In genomic region chr9:36400332-36401178, GRCh38 we compare ENCODE assay signal across 8 cellular contexts. TPM values are rescaled to one million over a fixed set of nuclear protein-coding genes. Genes with fewer than 3 reads are reported as not detected.
DNase-seq lines count a peak whose midpoint lies in the region; ATAC-seq and TF ChIP-seq lines count a peak whose summit lies in the region.

No MANE protein-coding gene starts in this region.

- H2AFZ ChIP-seq in GM23248 = peak overlapping the region; percentile 90
- H2AFZ ChIP-seq in Karpas-422 (ENCODE audit: low read length) = no peak overlapping the region

- DNase-seq in GM23248 (peak; percentile 93), Karpas-422 (peak; percentile 95), RKO (ENCODE audit: low spot score) (peak; percentile 82), fibroblast of peridontal ligament (ENCODE audit: extremely low read depth) (peak; percentile 67)
- DNase-seq in activated T-helper 2 cell treated with anti-CD3 and anti-CD28 coated beads, Interferon-gamma antibody, Interleukin-2, Interleukin-4, amounts not matched to agents 10 μg/mL and 5 μg/mL and 100 μg/mL, durations not matched to agents 14 hours and 24 hours and 36 hours (ENCODE audit: low spot score) = peak; percentile 87
- DNase-seq in stimulated activated naive CD8-positive, alpha-beta T cell treated with anti-CD3 and anti-CD28 coated beads, Interleukin-15, Interleukin-2, amounts not matched to agents 100 U/mL and 50 U/mL, for 24 hours = peak; percentile 95

- H3K4me3 ChIP-seq in DOHH2 (ENCODE audit: low read length) (peak overlapping the region; percentile 88), GM23248 (peak overlapping the region; percentile 84), Karpas-422 (ENCODE audit: low read length) (peak overlapping the region; percentile 77)

- 1 to 2% methylated on average over 48 to 51 of the region's 113 CpGs for WGBS in GM23248 (ENCODE audit: low coverage in 1 of 2, low lambda C conversion rate in 2 of 2, missing lambda C conversion rate in 2 of 2), 2 experiments

- peak overlapping the region; percentile 97 for H3K27ac Mint-ChIP-seq in activated T-helper 2 cell treated with anti-CD3 and anti-CD28 coated beads, Interferon-gamma antibody, Interleukin-2, Interleukin-4, amounts not matched to agents 10 μg/mL and 5 μg/mL and 100 μg/mL, durations not matched to agents 14 hours and 24 hours and 36 hours
- H3K27ac Mint-ChIP-seq in nephron = peak overlapping the region; percentile 90 to 98 (median 97)

- H3K9me3 ChIP-seq in DOHH2 (ENCODE audit: control insufficient read depth, insufficient read depth, low read length) = no peaks in the 10 kb centered on the region
- H3K9me3 ChIP-seq in GM23248 (ENCODE audit: low read depth) = no peaks in the 10 kb centered on the region
- no peaks in the 10 kb centered on the region for H3K9me3 ChIP-seq in Karpas-422 (ENCODE audit: low read length)

- peaks cover 34% of the 10 kb centered on the region for H3K4me1 Mint-ChIP-seq in activated T-helper 2 cell treated with anti-CD3 and anti-CD28 coated beads, Interferon-gamma antibody, Interleukin-2, Interleukin-4, amounts not matched to agents 10 μg/mL and 5 μg/mL and 100 μg/mL, durations not matched to agents 14 hours and 24 hours and 36 hours (ENCODE audit: low read depth)
- H3K4me1 Mint-ChIP-seq in nephron = peaks cover 36% of the 10 kb centered on the region

- H3K27me3 ChIP-seq in DOHH2 (ENCODE audit: control insufficient read depth, low read length) = no peaks in the 10 kb centered on the region
- H3K27me3 ChIP-seq in GM23248 (replicated peaks; ENCODE audit: insufficient read depth) = no peaks in the 10 kb centered on the region
- no peaks in the 10 kb centered on the region for H3K27me3 ChIP-seq in Karpas-422 (ENCODE audit: low read length)

- H3K4me1 ChIP-seq in DOHH2 (ENCODE audit: control insufficient read depth, low read length) (peaks cover 21% of the 10 kb centered on the region), GM23248 (ENCODE audit: insufficient read depth) (peaks cover 31% of the 10 kb centered on the region), Karpas-422 (ENCODE audit: low read length) (peaks cover 26% of the 10 kb centered on the region)

- H3K9ac ChIP-seq in GM23248 = peak overlapping the region; percentile 81
- peak overlapping the region; percentile 87 for H3K9ac ChIP-seq in Karpas-422 (ENCODE audit: low read length)

- H3K27ac ChIP-seq in DOHH2 (ENCODE audit: low read depth, low read length) (peak overlapping the region; percentile 83), GM23248 (peak overlapping the region; percentile 69), Karpas-422 (ENCODE audit: low read length) (peak overlapping the region; percentile 77)

- in situ Hi-C loops in GM23248 (cut with MboI) = loop anchor here (10.0 kb wide), 1 partner anchor 154 kb away; no protein-coding TSS in a partner anchor

- H3K36me3 Mint-ChIP-seq in activated T-helper 2 cell treated with anti-CD3 and anti-CD28 coated beads, Interferon-gamma antibody, Interleukin-2, Interleukin-4, amounts not matched to agents 10 μg/mL and 5 μg/mL and 100 μg/mL, durations not matched to agents 14 hours and 24 hours and 36 hours (ENCODE audit: low read depth) = peaks cover 35% of the 10 kb centered on the region
- H3K36me3 Mint-ChIP-seq in nephron (ENCODE audit: low read depth) = peaks cover 8% of the 10 kb centered on the region

- ATAC-seq in stimulated activated naive CD8-positive, alpha-beta T cell treated with anti-CD3 and anti-CD28 coated beads, Interleukin-15, Interleukin-2, amounts not matched to agents 100 U/mL and 50 U/mL, for 24 hours = peak; percentile 82

- H3K79me2 ChIP-seq in DOHH2 (ENCODE audit: control insufficient read depth, low read length) (peaks cover 56% of the 10 kb centered on the region), GM23248 (ENCODE audit: insufficient read depth) (peaks cover 89% of the 10 kb centered on the region), Karpas-422 (ENCODE audit: low read length) (peaks cover 88% of the 10 kb centered on the region)

- H3K4me2 ChIP-seq in DOHH2 (ENCODE audit: low read length) = peak overlapping the region; percentile 91
- peak overlapping the region; percentile 89 for H3K4me2 ChIP-seq in GM23248 (ENCODE audit: unreplicated experiment)
- H3K4me2 ChIP-seq in Karpas-422 (ENCODE audit: low read depth, low read length, poor library complexity, severe bottlenecking) = peak overlapping the region; percentile 99

- TF ChIP-seq CTCF in DOHH2 (IDR thresholded peaks at IDR 0.05; ENCODE audit: low read depth, low read length, poor library complexity, severe bottlenecking) (peak; percentile 18), nephron (IDR thresholded peaks at IDR 0.05; ENCODE audit: unreplicated experiment in 3 of 3) (no peak)

- peaks cover 6% of the 10 kb centered on the region for H3K9me3 Mint-ChIP-seq in activated T-helper 2 cell treated with anti-CD3 and anti-CD28 coated beads, Interferon-gamma antibody, Interleukin-2, Interleukin-4, amounts not matched to agents 10 μg/mL and 5 μg/mL and 100 μg/mL, durations not matched to agents 14 hours and 24 hours and 36 hours
- no peaks in the 10 kb centered on the region for H3K9me3 Mint-ChIP-seq in nephron

- no peaks in the 10 kb centered on the region for H3K27me3 Mint-ChIP-seq in activated T-helper 2 cell treated with anti-CD3 and anti-CD28 coated beads, Interferon-gamma antibody, Interleukin-2, Interleukin-4, amounts not matched to agents 10 μg/mL and 5 μg/mL and 100 μg/mL, durations not matched to agents 14 hours and 24 hours and 36 hours (ENCODE audit: low read depth)
- no peaks in the 10 kb centered on the region for H3K27me3 Mint-ChIP-seq in nephron (ENCODE audit: low read depth)

- H4K20me1 ChIP-seq in DOHH2 (ENCODE audit: control insufficient read depth, insufficient read depth, low read depth, low read length) (peaks cover 14% of the 10 kb centered on the region; the same call in 1 of the 2 replicates), GM23248 (ENCODE audit: insufficient read depth) (no peaks in the 10 kb centered on the region), Karpas-422 (ENCODE audit: insufficient read depth, low read depth, low read length) (peaks cover 5% of the 10 kb centered on the region)

- intact Hi-C loops in activated T-helper 2 cell treated with anti-CD3 and anti-CD28 coated beads, Interferon-gamma antibody, Interleukin-2, Interleukin-4, amounts not matched to agents 10 μg/mL and 5 μg/mL and 100 μg/mL, durations not matched to agents 14 hours and 24 hours and 36 hours (cut with micrococcal nuclease) = loop anchor here (1.0 to 10.0 kb wide), 7 partner anchors 17 to 1087 kb away; partner anchors contain the start of genes CLTA, GNE, MELK and POLR1E

- H3K4me3 Mint-ChIP-seq in activated T-helper 2 cell treated with anti-CD3 and anti-CD28 coated beads, Interferon-gamma antibody, Interleukin-2, Interleukin-4, amounts not matched to agents 10 μg/mL and 5 μg/mL and 100 μg/mL, durations not matched to agents 14 hours and 24 hours and 36 hours (ENCODE audit: low read depth) = peak overlapping the region; percentile 94
- H3K4me3 Mint-ChIP-seq in nephron = peak overlapping the region; percentile 95 to 97 (median 96)

- no peaks in the 10 kb centered on the region for H3K9me2 ChIP-seq in DOHH2 (replicated peaks; ENCODE audit: control insufficient read depth, low read length)
- no peaks in the 10 kb centered on the region for H3K9me2 ChIP-seq in GM23248 (ENCODE audit: insufficient read depth)
- no peaks in the 10 kb centered on the region for H3K9me2 ChIP-seq in Karpas-422 (replicated peaks; ENCODE audit: insufficient read depth, low read length)

- H3K36me3 ChIP-seq in DOHH2 (ENCODE audit: control insufficient read depth, low read length) = peaks cover 20% of the 10 kb centered on the region
- H3K36me3 ChIP-seq in GM23248 (ENCODE audit: low read depth) = no peaks in the 10 kb centered on the region
- H3K36me3 ChIP-seq in Karpas-422 (ENCODE audit: insufficient read depth, low read length) = peaks cover 4% of the 10 kb centered on the region; the same call in 1 of the 2 replicates

- H3F3A ChIP-seq in DOHH2 (ENCODE audit: control insufficient read depth, insufficient read depth) (peaks cover 25% of the 10 kb centered on the region; the same call in 1 of the 2 replicates), GM23248 (ENCODE audit: insufficient read depth) (peaks cover 24% of the 10 kb centered on the region)

RNA-seq across cellular contexts. Expression of gene RNF38, which starts 0.5 kb away (rescaled TPM):
- 10.7 and 16.5 TPM in 2 replicates for total RNA-seq in GM23248 (2014; rRNA removed; shearing (Covaris generic))
- 6.2 and 6.7 TPM in 2 replicates for polyA plus RNA-seq in GM23248 (2016; fragmentation: Nextera tagmentation; extraction: Ambion mirVana)
- total RNA-seq in Karpas-422 (2014; rRNA removed; shearing (Covaris generic); ENCODE audit: low replicate concordance) = 18.9 and 55.1 TPM in 2 replicates
- 34.0 and 34.8 TPM in 2 replicates for total RNA-seq in activated T-helper 2 cell treated with anti-CD3 and anti-CD28 coated beads, Interferon-gamma antibody, Interleukin-2, Interleukin-4, amounts not matched to agents 10 μg/mL and 5 μg/mL and 100 μg/mL, durations not matched to agents 14 hours and 24 hours and 36 hours

Comparison
In these comparisons a context has a peak if more than half of its experiments do, and no peak if none do; other contexts are left out.
1. Peak in every context shown above with its lines: DNase-seq, ATAC-seq, H3K4me3 ChIP-seq and H3K27ac ChIP-seq.